1 cellular context compared by ENCODE assay signal in genomic region chr12:121448771-121449315, GRCh38.
TF ChIP-seq lines count a peak whose summit lies in the region.

No MANE protein-coding gene starts in this region.

TF ChIP-seq in WTC11, 78 proteins besides CTCF, POLR2A, EP300 and RAD21 (continued from another document):
- TF ChIP-seq, protein P1, sequence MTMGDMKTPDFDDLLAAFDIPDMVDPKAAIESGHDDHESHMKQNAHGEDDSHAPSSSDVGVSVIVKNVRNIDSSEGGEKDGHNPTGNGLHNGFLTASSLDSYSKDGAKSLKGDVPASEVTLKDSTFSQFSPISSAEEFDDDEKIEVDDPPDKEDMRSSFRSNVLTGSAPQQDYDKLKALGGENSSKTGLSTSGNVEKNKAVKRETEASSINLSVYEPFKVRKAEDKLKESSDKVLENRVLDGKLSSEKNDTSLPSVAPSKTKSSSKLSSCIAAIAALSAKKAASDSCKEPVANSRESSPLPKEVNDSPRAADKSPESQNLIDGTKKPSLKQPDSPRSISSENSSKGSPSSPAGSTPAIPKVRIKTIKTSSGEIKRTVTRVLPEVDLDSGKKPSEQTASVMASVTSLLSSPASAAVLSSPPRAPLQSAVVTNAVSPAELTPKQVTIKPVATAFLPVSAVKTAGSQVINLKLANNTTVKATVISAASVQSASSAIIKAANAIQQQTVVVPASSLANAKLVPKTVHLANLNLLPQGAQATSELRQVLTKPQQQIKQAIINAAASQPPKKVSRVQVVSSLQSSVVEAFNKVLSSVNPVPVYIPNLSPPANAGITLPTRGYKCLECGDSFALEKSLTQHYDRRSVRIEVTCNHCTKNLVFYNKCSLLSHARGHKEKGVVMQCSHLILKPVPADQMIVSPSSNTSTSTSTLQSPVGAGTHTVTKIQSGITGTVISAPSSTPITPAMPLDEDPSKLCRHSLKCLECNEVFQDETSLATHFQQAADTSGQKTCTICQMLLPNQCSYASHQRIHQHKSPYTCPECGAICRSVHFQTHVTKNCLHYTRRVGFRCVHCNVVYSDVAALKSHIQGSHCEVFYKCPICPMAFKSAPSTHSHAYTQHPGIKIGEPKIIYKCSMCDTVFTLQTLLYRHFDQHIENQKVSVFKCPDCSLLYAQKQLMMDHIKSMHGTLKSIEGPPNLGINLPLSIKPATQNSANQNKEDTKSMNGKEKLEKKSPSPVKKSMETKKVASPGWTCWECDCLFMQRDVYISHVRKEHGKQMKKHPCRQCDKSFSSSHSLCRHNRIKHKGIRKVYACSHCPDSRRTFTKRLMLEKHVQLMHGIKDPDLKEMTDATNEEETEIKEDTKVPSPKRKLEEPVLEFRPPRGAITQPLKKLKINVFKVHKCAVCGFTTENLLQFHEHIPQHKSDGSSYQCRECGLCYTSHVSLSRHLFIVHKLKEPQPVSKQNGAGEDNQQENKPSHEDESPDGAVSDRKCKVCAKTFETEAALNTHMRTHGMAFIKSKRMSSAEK (CRISPR knock-in tag; IDR thresholded peaks at IDR 0.05; ENCODE audit: borderline replicate concordance) = no peak
- no peak for TF ChIP-seq ZNF671 (CRISPR knock-in tag; IDR thresholded peaks at IDR 0.05)
- TF ChIP-seq, protein P2, sequence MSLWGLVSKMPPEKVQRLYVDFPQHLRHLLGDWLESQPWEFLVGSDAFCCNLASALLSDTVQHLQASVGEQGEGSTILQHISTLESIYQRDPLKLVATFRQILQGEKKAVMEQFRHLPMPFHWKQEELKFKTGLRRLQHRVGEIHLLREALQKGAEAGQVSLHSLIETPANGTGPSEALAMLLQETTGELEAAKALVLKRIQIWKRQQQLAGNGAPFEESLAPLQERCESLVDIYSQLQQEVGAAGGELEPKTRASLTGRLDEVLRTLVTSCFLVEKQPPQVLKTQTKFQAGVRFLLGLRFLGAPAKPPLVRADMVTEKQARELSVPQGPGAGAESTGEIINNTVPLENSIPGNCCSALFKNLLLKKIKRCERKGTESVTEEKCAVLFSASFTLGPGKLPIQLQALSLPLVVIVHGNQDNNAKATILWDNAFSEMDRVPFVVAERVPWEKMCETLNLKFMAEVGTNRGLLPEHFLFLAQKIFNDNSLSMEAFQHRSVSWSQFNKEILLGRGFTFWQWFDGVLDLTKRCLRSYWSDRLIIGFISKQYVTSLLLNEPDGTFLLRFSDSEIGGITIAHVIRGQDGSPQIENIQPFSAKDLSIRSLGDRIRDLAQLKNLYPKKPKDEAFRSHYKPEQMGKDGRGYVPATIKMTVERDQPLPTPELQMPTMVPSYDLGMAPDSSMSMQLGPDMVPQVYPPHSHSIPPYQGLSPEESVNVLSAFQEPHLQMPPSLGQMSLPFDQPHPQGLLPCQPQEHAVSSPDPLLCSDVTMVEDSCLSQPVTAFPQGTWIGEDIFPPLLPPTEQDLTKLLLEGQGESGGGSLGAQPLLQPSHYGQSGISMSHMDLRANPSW (CRISPR knock-in tag; conservative IDR thresholded peaks at IDR 0.05; ENCODE audit: low read depth) = no peak
